8 cellular contexts compared by ENCODE assay signal in the genomic region with DNA sequence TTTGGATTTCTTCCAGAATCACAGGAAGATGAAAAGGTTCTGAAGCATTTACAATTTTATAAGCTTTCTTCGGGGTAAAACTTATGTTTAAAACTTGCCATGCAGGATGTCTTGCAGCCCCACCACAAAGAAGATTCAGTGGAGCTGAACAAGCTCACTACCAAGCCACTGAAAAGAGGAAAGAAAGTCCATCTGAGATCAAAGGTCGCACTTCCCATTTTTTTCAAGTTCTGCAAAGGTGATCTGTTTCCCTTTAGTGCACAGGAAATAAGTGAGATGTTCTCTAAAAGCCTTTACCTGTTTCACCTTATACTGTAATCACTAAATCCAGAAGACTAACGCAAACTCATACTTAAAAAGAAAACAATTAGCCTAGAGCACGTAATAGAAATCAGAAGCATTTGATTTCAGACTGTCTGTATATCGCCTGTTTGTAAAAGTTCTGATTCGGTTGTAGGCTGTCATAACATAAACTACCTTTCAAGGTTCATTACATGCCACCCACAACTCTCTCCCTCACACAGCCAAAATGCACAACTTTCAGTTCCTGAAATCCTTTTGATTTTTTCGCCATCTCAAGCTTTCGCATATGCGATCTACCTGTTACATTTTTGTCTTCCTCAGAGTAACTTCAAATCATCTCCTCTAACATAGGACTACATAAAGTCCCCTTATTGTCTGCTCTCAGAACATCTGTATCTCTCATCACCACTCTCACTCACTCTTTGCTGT. TPM values are rescaled to one million over a fixed set of nuclear protein-coding genes. Genes with fewer than 3 reads are reported as not detected.
DNase-seq lines count a peak whose midpoint lies in the region; ATAC-seq, FAIRE-seq and TF ChIP-seq lines count a peak whose summit lies in the region.

No MANE protein-coding gene starts in this region.

- peak overlapping the region; percentile 75 to 91 (median 77); a peak in 19 of 20 replicates for H3K4me3 ChIP-seq in BLaER1 treated with 17β-estradiol and CSF1 and Interleukin-3, amounts not matched to agents 10 nM and 100 nM
- H3K4me3 ChIP-seq in MG63 = peak overlapping the region; percentile 83

- peaks cover 0 to 13% (median 7%) of the 10 kb centered on the region in 11 experiments; a peak in 11 of 22 replicates for H3K9me3 ChIP-seq in BLaER1 treated with 17β-estradiol and CSF1 and Interleukin-3, amounts not matched to agents 10 nM and 100 nM (replicated peaks in 1 of 11)
- no peaks in the 10 kb centered on the region for H3K9me3 ChIP-seq in MG63

- no peaks in the 10 kb centered on the region for H3K36me3 Mint-ChIP-seq in glutamatergic neuron (ENCODE audit: unreplicated experiment)

- peaks cover 0 to 48% (median 34%) of the 10 kb centered on the region in 11 experiments; a peak in 16 of 22 replicates for H4K20me1 ChIP-seq in BLaER1 treated with 17β-estradiol and CSF1 and Interleukin-3, amounts not matched to agents 10 nM and 100 nM

- peak overlapping the region; percentile 87 to 96 (median 91); a peak in 19 of 22 replicates for H3K9ac ChIP-seq in BLaER1 treated with 17β-estradiol and CSF1 and Interleukin-3, amounts not matched to agents 10 nM and 100 nM

- peaks cover 31 to 48% (median 36%) of the 10 kb centered on the region in 10 experiments for H3K4me1 ChIP-seq in BLaER1 treated with 17β-estradiol and CSF1 and Interleukin-3, amounts not matched to agents 10 nM and 100 nM

- H3K36me3 ChIP-seq in BLaER1 treated with 17β-estradiol and CSF1 and Interleukin-3, amounts not matched to agents 10 nM and 100 nM = peaks cover 0 to 52% (median 15%) of the 10 kb centered on the region in 11 experiments; a peak in 11 of 22 replicates
- peaks cover 8% of the 10 kb centered on the region; the same call in 1 of the 2 replicates for H3K36me3 ChIP-seq in MG63

- H3K9me3 Mint-ChIP-seq in glutamatergic neuron (ENCODE audit: unreplicated experiment) = no peaks in the 10 kb centered on the region

- H3K27me3 Mint-ChIP-seq in glutamatergic neuron (ENCODE audit: unreplicated experiment) = no peaks in the 10 kb centered on the region

- H3K27me3 ChIP-seq in BLaER1 treated with 17β-estradiol and CSF1 and Interleukin-3, amounts not matched to agents 10 nM and 100 nM = no peaks in the 10 kb centered on the region
- no peaks in the 10 kb centered on the region for H3K27me3 ChIP-seq in MG63

- ATAC-seq in GM21423 (IDR thresholded peaks at IDR 0.05; ENCODE audit: unreplicated experiment) = peak; percentile 34

- peak overlapping the region; percentile 82 to 97 (median 93) for H3K4me2 ChIP-seq in BLaER1 treated with 17β-estradiol and CSF1 and Interleukin-3, amounts not matched to agents 10 nM and 100 nM

- FAIRE-seq in D721Med (lab: Jason Lieb, UNC) = no peak

- H3K27ac ChIP-seq in BLaER1 treated with 17β-estradiol and CSF1 and Interleukin-3, amounts not matched to agents 10 nM and 100 nM = peak overlapping the region in 9 of 11 experiments; percentile 90 to 98 (median 95); a peak in 14 of 22 replicates

- H3K4me1 Mint-ChIP-seq in glutamatergic neuron (ENCODE audit: low read depth, unreplicated experiment) = no peaks in the 10 kb centered on the region

- TF ChIP-seq CTCF in glutamatergic neuron (IDR thresholded peaks at IDR 0.05; ENCODE audit: partially characterized antibody, unreplicated experiment) = no peak
- TF ChIP-seq CTCF in D721Med (IDR thresholded peaks at IDR 0.05; ENCODE audit: insufficient read depth, missing control alignments) = no peak

- DNase-seq in MG63 = no peak
- no peak for DNase-seq in glutamatergic neuron
- no peak for DNase-seq in D721Med (ENCODE audit: insufficient read length, low spot score)
- DNase-seq in NCI-H82 treated with DMSO at 0.1 percent for 48 hours (lab: John Stamatoyannopoulos, UW; ENCODE audit: unreplicated experiment) = no peak
- no peak for DNase-seq in central memory CD4-positive, alpha-beta T cell
- DNase-seq in KG1 (lab: John Stamatoyannopoulos, UW) = no peak

- peak overlapping the region; percentile 13 for H3K4me3 Mint-ChIP-seq in glutamatergic neuron (ENCODE audit: unreplicated experiment)

- H3K27ac Mint-ChIP-seq in glutamatergic neuron (ENCODE audit: unreplicated experiment) = no peak overlapping the region

RNA-seq across cellular contexts. Expression of a gene that starts 1.8 kb away (rescaled TPM):
- total RNA-seq in MG63 (2014; rRNA removed; shearing (Covaris generic); ENCODE audit: low replicate concordance) = 18.1 and 21.8 TPM in 2 replicates
- 38.4 TPM for total RNA-seq in glutamatergic neuron (ENCODE audit: unreplicated experiment)
